In the genomic region with DNA sequence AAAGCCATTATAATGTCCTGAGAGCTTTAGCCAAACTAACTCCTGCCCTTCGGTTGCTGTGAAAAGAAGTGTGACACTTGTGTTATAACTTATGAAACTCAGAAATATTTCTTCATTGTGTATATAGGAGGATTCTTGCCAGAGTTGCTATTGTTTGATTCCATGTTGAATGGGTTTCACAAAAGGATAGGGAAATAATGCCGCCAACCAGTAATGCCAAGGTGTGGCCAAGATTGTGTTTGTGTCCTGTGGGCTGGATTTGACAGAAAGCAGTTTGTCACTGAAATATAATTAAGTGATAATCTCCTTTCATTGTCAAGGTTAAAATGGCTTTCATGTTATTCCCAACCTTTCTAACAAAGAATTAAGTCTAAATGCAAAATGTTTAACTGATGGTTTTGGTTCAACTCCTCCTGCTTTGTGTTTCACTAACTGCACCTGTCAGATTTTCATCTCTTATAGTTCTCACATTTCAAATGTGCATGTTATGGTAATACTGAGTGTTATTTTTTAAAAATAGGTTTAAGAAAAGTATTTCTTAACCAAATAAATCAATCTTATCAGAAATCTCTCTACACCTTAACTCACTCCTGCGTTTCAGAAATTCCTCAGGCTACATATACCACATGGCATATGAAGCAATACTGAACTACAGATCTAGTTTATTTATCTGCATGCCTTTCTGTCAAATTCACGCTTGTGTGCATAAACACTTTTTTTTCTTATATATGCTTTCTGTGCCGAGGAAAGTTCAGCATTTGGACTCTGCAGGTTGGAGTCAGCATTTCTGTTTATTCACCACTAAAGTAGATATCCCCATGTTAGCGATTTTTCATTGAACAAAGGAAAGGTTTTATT, we compare ENCODE assay signal across 25 cellular contexts. TPM values are rescaled to one million over a fixed set of nuclear protein-coding genes. Genes with fewer than 3 reads are reported as not detected.
A peak's percentile ranks its signal among the peaks of the same experiment; 100 is the strongest.
DNase-seq lines count a peak whose midpoint lies in the region; ATAC-seq, FAIRE-seq and TF ChIP-seq lines count a peak whose summit lies in the region.
"Had no signal": no experiment of that assay in that cellular context is flagged by ENCODE, and none has a peak within 500 bp of the region (broad histone marks: within the 10 kb centered on the region; RNA-seq: fewer than 3 reads in every experiment).

CLDN22 (minus strand) TSS at position 66 of the 858 bp plus-strand sequence; CDS start at position 8, 58 bp downstream.

- intact Hi-C loops in HepG2 (cut with micrococcal nuclease; ENCODE audit: unreplicated experiment) (no loop called here), right lobe of liver (cut with DNase I) (no loop called here), mammary epithelial cell (cut with micrococcal nuclease) (no loop called here)

- TF ChIP-seq EP300 in HepG2 (IDR thresholded peaks at IDR 0.05; ENCODE audit: low read depth in 2 of 2, low read length in 2 of 2) (no peak), HepG2 (CRISPR knock-in tag; IDR thresholded peaks at IDR 0.05; ENCODE audit: borderline replicate concordance) (no peak)

- FAIRE-seq in HepG2 (lab: Jason Lieb, UNC) = no peak

- peaks cover 20% of the 10 kb centered on the region for H3K4me1 Mint-ChIP-seq in activated T-cell treated with anti-CD3 and anti-CD28 coated beads, Interleukin-2, amount 50 U/mL, for 4 hours (ENCODE audit: low read depth)

- dilution Hi-C loops in mammary epithelial cell (cut with HindIII; ENCODE audit: low sequenced_read_pairs) = no loop called here

- DNase-seq in HepG2 (ENCODE audit: low spot score) (peak; percentile 47), right lobe of liver (no peak), SK-N-DZ (ENCODE audit: low spot score) (peak; percentile 59), iris pigment epithelial cell (ENCODE audit: low read depth) (peak; percentile 71), mammary epithelial cell (no peak), NCI-H82 treated with DMSO at 0.1 percent for 48 hours (lab: John Stamatoyannopoulos, UW; ENCODE audit: unreplicated experiment) (no peak)
- no peak for DNase-seq in activated T-cell treated with anti-CD3 and anti-CD28 coated beads, Interleukin-2, amount 50 U/mL, for 4 hours
- DNase-seq: activated CD4-positive, alpha-beta T cell treated with anti-CD3 and anti-CD28 coated beads, Interleukin-2, amount 50 U/mL, for 1 hour; activated CD8-positive, alpha-beta memory T cell treated with anti-CD3 and anti-CD28 coated beads, Interleukin-2, amount 50 U/mL, for 4 hours; amygdala; CD8-positive, alpha-beta T cell; dermis blood vessel endothelial cell; glutamatergic neuron; HFFc6; Kasumi-1; mesendoderm; NCI-H187 treated with DMSO at 0.1 percent for 48 hours; NK-92 treated with Interleukin-12 subunit alpha and Interleukin-12 subunit beta, amount 100 ng/mL, for 24 hours; ovary; Peyer's patch; stimulated activated CD4-positive, alpha-beta T cell treated with anti-CD3 and anti-CD28 coated beads, Interleukin-12 subunit alpha, Interleukin-12 subunit beta, amount 100 ng/mL, for 4 hours had no signal

- H3K9ac ChIP-seq in HepG2 (ENCODE audit: insufficient read depth, low read depth, low read length) = no peak within 1 kb of the TSS
- H3K9ac ChIP-seq in mammary epithelial cell (ENCODE audit: insufficient read depth, low read length) = no peak within 1 kb of the TSS

- no peak within 1 kb of the TSS for H3K27ac ChIP-seq in HepG2 (ENCODE audit: extremely low read length, insufficient read depth, low read length)
- H3K27ac ChIP-seq in right lobe of liver = no peak within 1 kb of the TSS
- H3K27ac ChIP-seq in mammary epithelial cell (ENCODE audit: insufficient read depth, low read depth, low read length) = no peak within 1 kb of the TSS
- H3K27ac ChIP-seq: ovary, Peyer's patch, right atrium auricular region, VCaP had no signal

- no peaks in the 10 kb centered on the region for H3K27me3 Mint-ChIP-seq in activated T-cell treated with anti-CD3 and anti-CD28 coated beads, Interleukin-2, amount 50 U/mL, for 4 hours (ENCODE audit: low read depth)

- no peak for TF ChIP-seq RAD21 in HepG2 (CRISPR knock-in tag; IDR thresholded peaks at IDR 0.05)

- no peak for TF ChIP-seq CTCF in HepG2 (CRISPR knock-in tag; IDR thresholded peaks at IDR 0.05)
- TF ChIP-seq CTCF in right lobe of liver (IDR thresholded peaks at IDR 0.05) = no peak
- no peak for TF ChIP-seq CTCF in mammary epithelial cell (conservative IDR thresholded peaks at IDR 0.05 in 1 of 2, IDR thresholded peaks at IDR 0.05 in 1 of 2; ENCODE audit: extremely low read depth in 1 of 2, insufficient read depth in 1 of 2, low read depth in 1 of 2, low read length in 2 of 2)

- peaks cover 3 to 16% of the 10 kb centered on the region in 2 experiments; a peak in 3 of 5 replicates for H3K36me3 ChIP-seq in HepG2 (replicated peaks in 1 of 2; ENCODE audit: control insufficient read depth in 1 of 2, insufficient read depth in 2 of 2, low read length in 2 of 2)
- H3K36me3 ChIP-seq in right lobe of liver = peaks cover 0 to 8% (median 0%) of the 10 kb centered on the region in 4 donors
- H3K36me3 ChIP-seq in mammary epithelial cell (ENCODE audit: insufficient read depth, low read length) = no peaks in the 10 kb centered on the region
- H3K36me3 ChIP-seq: ovary, Peyer's patch, right atrium auricular region had no signal

- H2AFZ ChIP-seq in HepG2 (ENCODE audit: low read length) = no peak within 1 kb of the TSS
- no peak within 1 kb of the TSS for H2AFZ ChIP-seq in mammary epithelial cell (ENCODE audit: low read depth, low read length)

- CTCF ChIA-PET in HepG2 (lab: Yijun Ruan, JAX; ENCODE audit: low intra/inter-chr PET ratio, low total read pairs) (no interaction called here), mammary epithelial cell (lab: Charles Lee; ENCODE audit: low non-redundant PET) (no interaction called here)

- ATAC-seq in HepG2 (no peak), right lobe of liver (no peak)
- no peak for ATAC-seq in activated T-cell treated with anti-CD3 and anti-CD28 coated beads, Interleukin-2, amount 50 U/mL, for 4 hours
- ATAC-seq: CD8-positive, alpha-beta T cell had no signal

- no peaks in the 10 kb centered on the region for H3K36me3 Mint-ChIP-seq in activated T-cell treated with anti-CD3 and anti-CD28 coated beads, Interleukin-2, amount 50 U/mL, for 4 hours (ENCODE audit: insufficient read depth)
- H3K36me3 Mint-ChIP-seq: CD8-positive, alpha-beta T cell; naive thymus-derived CD4-positive, alpha-beta T cell had no signal

- H3K4me2 ChIP-seq in HepG2 (ENCODE audit: low read depth, low read length) (no peak within 1 kb of the TSS), mammary epithelial cell (ENCODE audit: insufficient read depth, low read depth, low read length) (no peak within 1 kb of the TSS)

- WGBS in HepG2 (ENCODE audit: low lambda C conversion rate) = 57% methylated on average over 6 of the region's 6 CpGs
- WGBS in right lobe of liver (ENCODE audit: insufficient coverage, low coverage, low lambda C conversion rate, missing lambda C conversion rate) = 77% methylated on average over 6 of the region's 6 CpGs
- WGBS in mammary epithelial cell (ENCODE audit: low coverage, missing lambda C conversion rate) = 66% methylated on average over 6 of the region's 6 CpGs

- H3K9me3 ChIP-seq in HepG2 (ENCODE audit: low read length) (no peaks in the 10 kb centered on the region), right lobe of liver (no peaks in the 10 kb centered on the region), mammary epithelial cell (replicated peaks; ENCODE audit: insufficient read depth, low read length) (no peaks in the 10 kb centered on the region)
- H3K9me3 ChIP-seq: ovary, Peyer's patch, right atrium auricular region had no signal

- in situ Hi-C loops in HepG2 (cut with HindIII; ENCODE audit: extremely low pct_ligation_motif_present, low pct_unique_long_range_greater_than_20kb) (no loop called here), mammary epithelial cell (cut with MboI; ENCODE audit: low sequenced_read_pairs in 2 of 2) (no loop called here)

- POLR2A ChIA-PET in HepG2 (lab: Yijun Ruan, JAX) = no interaction called here

- no peak within 1 kb of the TSS for H3K4me3 ChIP-seq in HepG2 (replicated peaks in 1 of 3; ENCODE audit: insufficient read depth in 1 of 3, low read depth in 2 of 3, low read length in 3 of 3)
- H3K4me3 ChIP-seq in right lobe of liver = no peak within 1 kb of the TSS
- no peak within 1 kb of the TSS for H3K4me3 ChIP-seq in mammary epithelial cell (replicated peaks in 1 of 3; ENCODE audit: insufficient read depth in 1 of 3, low read depth in 2 of 3, low read length in 3 of 3)
- H3K4me3 ChIP-seq: ovary, Peyer's patch, right atrium auricular region had no signal

- no peak within 1 kb of the TSS for H3K4me3 Mint-ChIP-seq in activated T-cell treated with anti-CD3 and anti-CD28 coated beads, Interleukin-2, amount 50 U/mL, for 4 hours
- H3K4me3 Mint-ChIP-seq: CD8-positive, alpha-beta T cell; HFFc6 had no signal

- H3K79me2 ChIP-seq in HepG2 (ENCODE audit: insufficient read depth, low read length) (no peaks in the 10 kb centered on the region), mammary epithelial cell (ENCODE audit: insufficient read depth, low read length) (no peaks in the 10 kb centered on the region)

- H3K4me1 ChIP-seq in HepG2 (ENCODE audit: insufficient read depth, low read length) (peaks cover 36% of the 10 kb centered on the region), right lobe of liver (no peaks in the 10 kb centered on the region), mammary epithelial cell (ENCODE audit: insufficient read depth, low read length) (no peaks in the 10 kb centered on the region)
- H3K4me1 ChIP-seq: Peyer's patch, right atrium auricular region had no signal

- no peaks in the 10 kb centered on the region for H4K20me1 ChIP-seq in HepG2 (ENCODE audit: insufficient read depth, low read length)
- H4K20me1 ChIP-seq in mammary epithelial cell (ENCODE audit: insufficient read depth, low read length) = no peaks in the 10 kb centered on the region

- BruUV-seq in HepG2 (replicated peaks; lab: Mats Ljungman, UMichigan) (no TSS peak), mammary epithelial cell (replicated peaks; lab: Mats Ljungman, UMichigan) (no TSS peak)

- no peaks in the 10 kb centered on the region; a peak in 1 of 5 replicates for H3K27me3 ChIP-seq in HepG2 (ENCODE audit: control insufficient read depth in 1 of 2, insufficient read depth in 2 of 2, low read length in 2 of 2)
- H3K27me3 ChIP-seq in right lobe of liver = no peaks in the 10 kb centered on the region
- H3K27me3 ChIP-seq in mammary epithelial cell (ENCODE audit: insufficient read depth, low read length) = no peaks in the 10 kb centered on the region
- H3K27me3 ChIP-seq: ovary, Peyer's patch, right atrium auricular region had no signal

- TF ChIP-seq POLR2A in HepG2 (IDR thresholded peaks at IDR 0.05; ENCODE audit: insufficient read depth in 1 of 2, low read depth in 2 of 2, low read length in 2 of 2) = no peak
- no peak for TF ChIP-seq POLR2A in right lobe of liver (IDR thresholded peaks at IDR 0.05)

- H3K9me3 Mint-ChIP-seq in activated T-cell treated with anti-CD3 and anti-CD28 coated beads, Interleukin-2, amount 50 U/mL, for 4 hours = no peaks in the 10 kb centered on the region
- H3K9me3 Mint-ChIP-seq: CD8-positive, alpha-beta T cell; naive thymus-derived CD4-positive, alpha-beta T cell had no signal

RNA-seq across cellular contexts. Expression of gene CLDN22, which starts in this region (rescaled TPM):
- not detected in 2 replicates for total RNA-seq in HepG2 (2016; rRNA removed; fragmentation: Illumina TruSeq; extraction: Trizol)
- total RNA-seq in HepG2 (2016; cell fraction: cytosol; rRNA removed; fragmentation: Illumina TruSeq; extraction: Trizol; ENCODE audit: low read depth) = not detected in 2 replicates
- not detected in 2 replicates for total RNA-seq in HepG2 (2016; cell fraction: insoluble cytoplasmic fraction; rRNA removed; fragmentation: Illumina TruSeq; extraction: Trizol)
- not detected in 2 replicates for total RNA-seq in HepG2 (2016; cell fraction: membrane; rRNA removed; fragmentation: Illumina TruSeq; extraction: Trizol)
- total RNA-seq in HepG2 (2016; cell fraction: nucleus; rRNA removed; fragmentation: Illumina TruSeq; extraction: Trizol) = not detected in 2 replicates
- 0.07 TPM in 1 of 2 replicates, not detected in the other for polyA plus RNA-seq in HepG2 (2011; rRNA removed)
- polyA plus RNA-seq in HepG2 (2011; cell fraction: cytosol; rRNA removed) = 0.03 TPM in 1 of 2 replicates, not detected in the other
- polyA plus RNA-seq in HepG2 (2011; cell fraction: nucleus; rRNA removed) = not detected in 2 replicates
- 0.90 and 1.0 TPM in 2 replicates for polyA plus RNA-seq in HepG2 (2012)
- not detected in 2 replicates for polyA plus RNA-seq in HepG2 (2016; cell fraction: cytosol; fragmentation: Illumina TruSeq; extraction: Trizol; ENCODE audit: low read depth)
- polyA plus RNA-seq in HepG2 (2016; cell fraction: insoluble cytoplasmic fraction; fragmentation: Illumina TruSeq; extraction: Trizol; ENCODE audit: low read depth) = not detected in 2 replicates
- polyA plus RNA-seq in HepG2 (2016; cell fraction: membrane; fragmentation: Illumina TruSeq; extraction: Trizol; ENCODE audit: low read depth) = not detected in 2 replicates
- polyA plus RNA-seq in HepG2 (2016; cell fraction: nucleus; fragmentation: Illumina TruSeq; extraction: Trizol; ENCODE audit: insufficient read depth, low read depth) = not detected in 2 replicates
- polyA minus RNA-seq in HepG2 (2011; rRNA and poly(A)+ RNA removed; ENCODE audit: low replicate concordance) = not detected in 2 replicates
- not detected in 2 replicates for polyA minus RNA-seq in HepG2 (2011; cell fraction: cytosol; rRNA and poly(A)+ RNA removed)
- polyA minus RNA-seq in HepG2 (2011; cell fraction: nucleus; rRNA and poly(A)+ RNA removed) = 0.13 TPM in 1 of 2 replicates, not detected in the other
- not detected for total RNA-seq in right lobe of liver
- 0.22 TPM in 1 of 2 replicates, not detected in the other for polyA plus RNA-seq in SK-N-DZ (2014; cell fraction: cytosol; rRNA removed)
- polyA plus RNA-seq in SK-N-DZ (2014; cell fraction: nucleus; rRNA removed) = not detected in 2 replicates
- not detected for total RNA-seq in mammary epithelial cell
- not detected for polyA plus RNA-seq in mammary epithelial cell
- polyA minus RNA-seq in mammary epithelial cell = not detected
- total RNA-seq in activated T-cell treated with anti-CD3 and anti-CD28 coated beads, Interleukin-2, amount 50 U/mL, for 4 hours = not detected
- total RNA-seq: CD8-positive, alpha-beta T cell; dermis blood vessel endothelial cell; HFFc6; naive thymus-derived CD4-positive, alpha-beta T cell; Peyer's patch; right atrium auricular region; ureter had no signal
- polyA plus RNA-seq: naive thymus-derived CD4-positive, alpha-beta T cell had no signal

Comparison
In these comparisons a context has a peak if more than half of its experiments do, and no peak if none do; other contexts are left out.
1. DNase-seq: peak in HepG2 (single experiment), SK-N-DZ (single experiment) and iris pigment epithelial cell (single experiment); none in right lobe of liver (0 of 3), mammary epithelial cell (single experiment), NCI-H82 treated with DMSO at 0.1 percent for 48 hours (single experiment) and activated T-cell treated with anti-CD3 and anti-CD28 coated beads, Interleukin-2, amount 50 U/mL, for 4 hours (single experiment).